Comparison of ENCODE assay signal across 23 cellular contexts in genomic region chrX:32744906-32745305, GRCh38.
DNase-seq lines count a peak whose midpoint lies in the region; ATAC-seq, FAIRE-seq and TF ChIP-seq lines count a peak whose summit lies in the region.
"Had no signal": no experiment of that assay in that cellular context is flagged by ENCODE, and none has a peak within 500 bp of the region (broad histone marks: within the 10 kb centered on the region; RNA-seq: fewer than 3 reads in every experiment).

No MANE protein-coding gene starts in this region.

- H3K79me2 ChIP-seq in ACC112 (ENCODE audit: control insufficient read depth, insufficient read depth, low read length, unreplicated experiment) (no peaks in the 10 kb centered on the region), HepG2 (ENCODE audit: insufficient read depth, low read length) (no peaks in the 10 kb centered on the region)

- intact Hi-C loops in ascending aorta (cut with DNase I) (no loop called here), HepG2 (cut with micrococcal nuclease; ENCODE audit: unreplicated experiment) (no loop called here)

- no peak for FAIRE-seq in HepG2 (lab: Jason Lieb, UNC)
- FAIRE-seq: K562 had no signal

- H3K9me3 ChIP-seq in ascending aorta (no peaks in the 10 kb centered on the region), HepG2 (ENCODE audit: low read length) (no peaks in the 10 kb centered on the region)

- POLR2A ChIA-PET in HepG2 (lab: Yijun Ruan, JAX), result no interaction called here

- H3K4me3 ChIP-seq in ACC112 (ENCODE audit: low read depth, low read length), result peak overlapping the region; percentile 59
- H3K4me3 ChIP-seq in ascending aorta, result no peak overlapping the region
- H3K4me3 ChIP-seq in fibroblast of pulmonary artery (replicated peaks; ENCODE audit: low read depth, low read length), result no peak overlapping the region
- H3K4me3 ChIP-seq in HepG2 (replicated peaks in 1 of 3; ENCODE audit: insufficient read depth in 1 of 3, low read depth in 2 of 3, low read length in 3 of 3), result no peak overlapping the region
- H3K4me3 ChIP-seq: K562, PC-9 had no signal

- no peak for TF ChIP-seq EP300 in HepG2 (IDR thresholded peaks at IDR 0.05; ENCODE audit: low read depth in 2 of 2, low read length in 2 of 2)
- TF ChIP-seq EP300 in HepG2 (CRISPR knock-in tag; IDR thresholded peaks at IDR 0.05; ENCODE audit: borderline replicate concordance), result no peak

- no TSS peak for BruUV-seq in HepG2 (replicated peaks; lab: Mats Ljungman, UMichigan)

- H3K36me3 ChIP-seq in ACC112 (ENCODE audit: insufficient read depth, low read length) (no peaks in the 10 kb centered on the region), ascending aorta (no peaks in the 10 kb centered on the region), HepG2 (replicated peaks in 1 of 2; ENCODE audit: control insufficient read depth in 1 of 2, insufficient read depth in 2 of 2, low read length in 2 of 2) (no peaks in the 10 kb centered on the region)

- no peak overlapping the region for H3K9ac ChIP-seq in HepG2 (ENCODE audit: insufficient read depth, low read depth, low read length)

- ATAC-seq in HepG2, result no peak
- ATAC-seq: K562 had no signal

- in situ Hi-C loops in HepG2 (cut with HindIII; ENCODE audit: extremely low pct_ligation_motif_present, low pct_unique_long_range_greater_than_20kb), result no loop called here

- H3K4me2 ChIP-seq in HepG2 (ENCODE audit: low read depth, low read length), result no peak overlapping the region
- H3K4me2 ChIP-seq: PC-9 had no signal

- no peak for TF ChIP-seq CTCF in ascending aorta (IDR thresholded peaks at IDR 0.05)
- TF ChIP-seq CTCF in fibroblast of pulmonary artery (IDR thresholded peaks at IDR 0.05; ENCODE audit: low read length, missing control alignments), result no peak
- TF ChIP-seq CTCF in HepG2 (CRISPR knock-in tag; IDR thresholded peaks at IDR 0.05), result no peak

- DNase-seq in ascending aorta (ENCODE audit: low spot score in 2 of 2) (no peak), fibroblast of pulmonary artery (ENCODE audit: low read depth) (peak; percentile 27), pulmonary artery endothelial cell (ENCODE audit: low read depth, low spot score) (peak; percentile 33), HepG2 (ENCODE audit: low spot score) (no peak), NCI-H146 (lab: John Stamatoyannopoulos, UW) (no peak), GM19238 (ENCODE audit: insufficient read length, low spot score) (no peak)
- DNase-seq in activated T-cell treated with anti-CD3 and anti-CD28 coated beads, Interleukin-2, amount 50 U/mL, for 1 hour, result no peak
- DNase-seq: 8988T; H7; Kasumi-1; MV-4-11; NCI-H1105; NCI-H1436 treated with DMSO at 0.1 percent for 48 hours; NCI-H1930; NCI-H446; NCI-H524 treated with DMSO at 0.1 percent for 48 hours; NCI-H774; NK-92 treated with Interleukin-12 subunit alpha and Interleukin-12 subunit beta, amount 100 ng/mL, for 24 hours; PC-9; RPMI8226; SHP77 had no signal

- no peak for TF ChIP-seq RAD21 in HepG2 (CRISPR knock-in tag; IDR thresholded peaks at IDR 0.05)

- 0% methylated on average over 1 of the region's 1 CpG for WGBS in HepG2 (ENCODE audit: low lambda C conversion rate)

- no peaks in the 10 kb centered on the region for H4K20me1 ChIP-seq in HepG2 (ENCODE audit: insufficient read depth, low read length)

- no peak for TF ChIP-seq POLR2A in HepG2 (IDR thresholded peaks at IDR 0.05; ENCODE audit: insufficient read depth in 1 of 2, low read depth in 2 of 2, low read length in 2 of 2)

- H3K27me3 ChIP-seq in ACC112 (ENCODE audit: insufficient read depth, low read length) (no peaks in the 10 kb centered on the region), ascending aorta (no peaks in the 10 kb centered on the region), HepG2 (ENCODE audit: control insufficient read depth in 1 of 2, insufficient read depth in 2 of 2, low read length in 2 of 2) (no peaks in the 10 kb centered on the region)

- peak overlapping the region; percentile 91 for H2AFZ ChIP-seq in ACC112 (ENCODE audit: low read length, unreplicated experiment)
- H2AFZ ChIP-seq in HepG2 (ENCODE audit: low read length), result no peak overlapping the region
- H2AFZ ChIP-seq: PC-9 had no signal

- H3K4me1 ChIP-seq in ACC112 (ENCODE audit: control insufficient read depth, insufficient read depth, low read length, unreplicated experiment), result peaks cover 16% of the 10 kb centered on the region
- H3K4me1 ChIP-seq in ascending aorta, result peaks cover 0 to 4% of the 10 kb centered on the region in 2 donors
- no peaks in the 10 kb centered on the region for H3K4me1 ChIP-seq in HepG2 (ENCODE audit: insufficient read depth, low read length)

- H3K27ac ChIP-seq in ACC112 (ENCODE audit: low read depth, low read length), result peak overlapping the region; percentile 78
- peak overlapping the region; percentile 48 to 54 for H3K27ac ChIP-seq in ascending aorta
- H3K27ac ChIP-seq in HepG2 (ENCODE audit: extremely low read length, insufficient read depth, low read length), result no peak overlapping the region
- H3K27ac ChIP-seq: PC-9 had no signal

- CTCF ChIA-PET in HepG2 (lab: Yijun Ruan, JAX; ENCODE audit: low intra/inter-chr PET ratio, low total read pairs), result no interaction called here

TF ChIP-seq in HepG2, 621 proteins besides CTCF, POLR2A, EP300 and RAD21:
- TF ChIP-seq ZNF256 (CRISPR knock-in tag; conservative IDR thresholded peaks at IDR 0.05) (no peak), SYNCRIP (IDR thresholded peaks at IDR 0.05; ENCODE audit: insufficient read depth, low read depth, low read length) (no peak), SMAD3 (CRISPR knock-in tag; IDR thresholded peaks at IDR 0.05) (no peak), ZNF207 (IDR thresholded peaks at IDR 0.05; ENCODE audit: borderline replicate concordance) (no peak), ZNF562 (CRISPR knock-in tag; IDR thresholded peaks at IDR 0.05; ENCODE audit: borderline replicate concordance) (no peak), KMT2A (CRISPR knock-in tag; IDR thresholded peaks at IDR 0.05) (no peak), THAP9 (CRISPR knock-in tag; IDR thresholded peaks at IDR 0.05; ENCODE audit: borderline replicate concordance) (no peak), ZMYM2 (CRISPR knock-in tag; IDR thresholded peaks at IDR 0.05) (no peak), NFYB (CRISPR knock-in tag; IDR thresholded peaks at IDR 0.05) (no peak)
TF ChIP-seq in HepG2: peak in this region for 0.

Comparison
In these comparisons a context has a peak if more than half of its experiments do, and no peak if none do; other contexts are left out.
1. DNase-seq: peak in fibroblast of pulmonary artery (single experiment) and pulmonary artery endothelial cell (single experiment); none in ascending aorta (0 of 2), HepG2 (single experiment), NCI-H146 (single experiment), GM19238 (single experiment) and activated T-cell treated with anti-CD3 and anti-CD28 coated beads, Interleukin-2, amount 50 U/mL, for 1 hour (single experiment).